8 cellular contexts compared by ENCODE assay signal in the genomic region with DNA sequence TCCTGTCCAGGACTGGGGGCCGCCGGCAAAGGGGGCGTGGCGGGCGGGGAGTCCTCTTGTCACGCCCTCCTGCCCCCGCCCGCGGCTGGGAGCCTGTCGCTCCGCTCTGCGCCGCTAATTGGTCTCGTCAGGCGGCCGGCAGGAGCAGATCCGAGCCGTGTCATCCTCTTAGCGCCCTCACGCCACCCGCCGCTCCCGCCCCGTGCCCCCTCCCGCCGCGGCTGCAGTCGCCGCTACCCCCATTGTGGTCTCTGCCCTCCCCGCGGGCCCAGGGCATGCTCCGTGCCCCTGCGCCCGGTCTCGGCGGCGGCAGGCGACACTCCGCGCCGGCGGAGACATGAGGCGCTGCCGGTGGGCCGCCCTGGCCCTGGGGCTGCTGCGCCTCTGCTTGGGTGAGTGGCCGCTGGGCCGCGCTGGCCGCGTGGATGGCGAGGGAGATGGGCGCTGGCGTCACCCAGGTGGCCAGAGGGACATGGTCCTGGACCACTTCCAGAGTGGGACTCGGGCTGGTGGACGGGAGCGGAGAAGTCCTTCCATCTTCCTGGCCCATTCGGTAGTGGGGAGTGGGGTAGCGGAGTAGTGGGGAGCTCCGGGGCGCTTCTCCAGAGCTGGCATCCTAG. TPM values are rescaled to one million over a fixed set of nuclear protein-coding genes. Genes with fewer than 3 reads are reported as not detected.
DNase-seq lines count a peak whose midpoint lies in the region; ATAC-seq, FAIRE-seq and TF ChIP-seq lines count a peak whose summit lies in the region.

A gene (plus strand): TSS at position 114 of the 620 bp plus-strand sequence. CDS start 224 bp downstream, at position 338.

- no peaks in the 10 kb centered on the region for H4K20me1 ChIP-seq in keratinocyte (ENCODE audit: control insufficient read depth, extremely low read depth, insufficient read depth, low read length)

- peaks cover 14% of the 10 kb centered on the region for H3K4me1 ChIP-seq in keratinocyte (ENCODE audit: control insufficient read depth, extremely low read depth, insufficient read depth, low read length)

- H3K4me3 ChIP-seq in keratinocyte (ENCODE audit: control insufficient read depth in 2 of 3, extremely low read depth in 1 of 3, insufficient read depth in 2 of 3, low read depth in 1 of 3, low read length in 3 of 3): peak within 1 kb of the TSS; percentile 28 to 60 (median 57)

- H3K79me2 ChIP-seq in keratinocyte (ENCODE audit: control insufficient read depth, insufficient read depth, low read length): no peaks in the 10 kb centered on the region

- H3K27ac Mint-ChIP-seq in activated naive CD8-positive, alpha-beta T cell treated with anti-CD3 and anti-CD28 coated beads, Interleukin-2, amount 10 ng/mL, durations not matched to agents 7 days and 5 days: no peak within 1 kb of the TSS
- no peak within 1 kb of the TSS for H3K27ac Mint-ChIP-seq in Calu3 (ENCODE audit: unreplicated experiment)

- H3K4me1 Mint-ChIP-seq in activated naive CD8-positive, alpha-beta T cell treated with anti-CD3 and anti-CD28 coated beads, Interleukin-2, amount 10 ng/mL, durations not matched to agents 7 days and 5 days: peaks cover 11% of the 10 kb centered on the region
- H3K4me1 Mint-ChIP-seq in Calu3 (ENCODE audit: low read depth, unreplicated experiment): no peaks in the 10 kb centered on the region

- peak; percentile 77 for ATAC-seq in HG02870 (IDR thresholded peaks at IDR 0.05; ENCODE audit: unreplicated experiment)
- ATAC-seq in activated naive CD8-positive, alpha-beta T cell treated with anti-CD3 and anti-CD28 coated beads, Interleukin-2, amount 10 ng/mL, durations not matched to agents 7 days and 5 days (ENCODE audit: low read depth): peak; percentile 72

- no TSS peak for BruUV-seq in Calu3 (replicated peaks; lab: Mats Ljungman, UMichigan)

- dilution Hi-C loops in keratinocyte (cut with MboI; ENCODE audit: extremely low pct_ligation_motif_present, low sequenced_read_pairs): no loop called here

- peaks cover 52% of the 10 kb centered on the region for H3K27me3 ChIP-seq in keratinocyte (ENCODE audit: control insufficient read depth, extremely low read depth, insufficient read depth, low read length)

- H3K4me2 ChIP-seq in keratinocyte (ENCODE audit: control insufficient read depth, extremely low read depth, insufficient read depth, low read depth, low read length): peak within 1 kb of the TSS; percentile 76

- no peaks in the 10 kb centered on the region for H3K36me3 Mint-ChIP-seq in activated naive CD8-positive, alpha-beta T cell treated with anti-CD3 and anti-CD28 coated beads, Interleukin-2, amount 10 ng/mL, durations not matched to agents 7 days and 5 days
- H3K36me3 Mint-ChIP-seq in Calu3 (ENCODE audit: insufficient read depth, unreplicated experiment): no peaks in the 10 kb centered on the region

- H3K9me1 ChIP-seq in keratinocyte (ENCODE audit: control insufficient read depth, extremely low read depth, insufficient read depth, low read length): no peaks in the 10 kb centered on the region

- no peaks in the 10 kb centered on the region for H3K9me3 ChIP-seq in keratinocyte (ENCODE audit: control insufficient read depth, low read depth, low read length)

- H3K27me3 Mint-ChIP-seq in activated naive CD8-positive, alpha-beta T cell treated with anti-CD3 and anti-CD28 coated beads, Interleukin-2, amount 10 ng/mL, durations not matched to agents 7 days and 5 days: peaks cover 43% of the 10 kb centered on the region
- H3K27me3 Mint-ChIP-seq in Calu3 (ENCODE audit: unreplicated experiment): peaks cover 83% of the 10 kb centered on the region

- no peak for FAIRE-seq in keratinocyte (lab: Jason Lieb, UNC)

- CTCF ChIA-PET in Calu3 (lab: Charles Lee): no interaction called here

- no peaks in the 10 kb centered on the region for H3K36me3 ChIP-seq in keratinocyte (ENCODE audit: control insufficient read depth in 2 of 2, extremely low read depth in 1 of 2, insufficient read depth in 2 of 2, low read length in 2 of 2)

- no peaks in the 10 kb centered on the region for H3K9me3 Mint-ChIP-seq in activated naive CD8-positive, alpha-beta T cell treated with anti-CD3 and anti-CD28 coated beads, Interleukin-2, amount 10 ng/mL, durations not matched to agents 7 days and 5 days
- no peaks in the 10 kb centered on the region for H3K9me3 Mint-ChIP-seq in Calu3 (ENCODE audit: low read depth, unreplicated experiment)

- intact Hi-C loops in Calu3 (cut with micrococcal nuclease; ENCODE audit: unreplicated experiment): no loop called here

- H2AFZ ChIP-seq in keratinocyte (ENCODE audit: control insufficient read depth, low read length): peak within 1 kb of the TSS; percentile 65

- POLR2A ChIA-PET in activated naive CD8-positive, alpha-beta T cell treated with anti-CD3 and anti-CD28 coated beads, Interleukin-2, amount 10 ng/mL, durations not matched to agents 7 days and 5 days (lab: Charles Lee): interaction anchor here (0.7 kb wide), 1 partner anchor 17 kb away, joined by 3 read pairs; no protein-coding TSS in a partner anchor

- DNase-seq in NCI-H524 (lab: John Stamatoyannopoulos, UW): peak; percentile 14 to 43
- DNase-seq in NCI-H524 treated with DMSO at 0.1 percent for 48 hours (lab: John Stamatoyannopoulos, UW): no peak
- DNase-seq in NOMO-1 (lab: John Stamatoyannopoulos, UW; ENCODE audit: unreplicated experiment in 2 of 2): peak; percentile 60 to 77
- peak; percentile 64 for DNase-seq in activated naive CD8-positive, alpha-beta T cell treated with anti-CD3 and anti-CD28 coated beads, Interleukin-2, amount 10 ng/mL, durations not matched to agents 7 days and 5 days
- DNase-seq in keratinocyte (ENCODE audit: low read depth, low spot score): no peak
- DNase-seq in stimulated activated CD4-positive, alpha-beta T cell treated with anti-CD3 and anti-CD28 coated beads, Interleukin-4, amount 100 ng/mL, for 1 hour: peak; percentile 52
- DNase-seq in Calu3: no peak

- no peak within 1 kb of the TSS for H3K27ac ChIP-seq in keratinocyte (ENCODE audit: control insufficient read depth, insufficient read depth, low read length)

- TF ChIP-seq CTCF in keratinocyte (optimal IDR thresholded peaks at IDR 0.05 in 1 of 3, IDR thresholded peaks at IDR 0.05 in 1 of 3, conservative IDR thresholded peaks at IDR 0.05 in 1 of 3; ENCODE audit: extremely low read depth in 1 of 3, insufficient read depth in 2 of 3, low read length in 3 of 3) (no peak), Calu3 (IDR thresholded peaks at IDR 0.05; ENCODE audit: unreplicated experiment) (no peak)

- peak within 1 kb of the TSS; percentile 22 for H3K9ac ChIP-seq in keratinocyte (ENCODE audit: control insufficient read depth, extremely low read depth, insufficient read depth, low read length)

- H3K4me3 Mint-ChIP-seq in activated naive CD8-positive, alpha-beta T cell treated with anti-CD3 and anti-CD28 coated beads, Interleukin-2, amount 10 ng/mL, durations not matched to agents 7 days and 5 days: peak within 1 kb of the TSS; percentile 57
- no peak within 1 kb of the TSS for H3K4me3 Mint-ChIP-seq in Calu3 (ENCODE audit: low read depth, unreplicated experiment)

RNA-seq across cellular contexts. Expression of the gene that starts here (rescaled TPM):
- 1 to 10 TPM; 1.7 to 3.5 TPM for total RNA-seq in activated naive CD8-positive, alpha-beta T cell treated with anti-CD3 and anti-CD28 coated beads, Interleukin-2, amount 10 ng/mL, durations not matched to agents 7 days and 5 days
- 1.4 to 5.7 TPM (median 5.2 TPM) in 3 replicates for polyA plus RNA-seq in keratinocyte
- polyA plus RNA-seq in keratinocyte (2011; ENCODE audit: low read depth): 2.4 TPM
- 0.69 and 0.84 TPM in 2 replicates for polyA plus RNA-seq in keratinocyte (2011; cell fraction: cytosol; rRNA removed)
- polyA plus RNA-seq in keratinocyte (2011; cell fraction: nucleus; rRNA removed): 11.6 and 14.0 TPM in 2 replicates
- 0.95 and 4.7 TPM in 2 replicates for polyA plus RNA-seq in keratinocyte (2012; ENCODE audit: low replicate concordance)
- 2.4 to 3.6 TPM (median 2.9 TPM) in 3 replicates for polyA minus RNA-seq in keratinocyte
- 0.77 TPM for polyA minus RNA-seq in keratinocyte (2011; cell fraction: cytosol; rRNA and poly(A)+ RNA removed)
- 2.6 and 5.2 TPM in 2 replicates for polyA minus RNA-seq in keratinocyte (2011; cell fraction: nucleus; rRNA and poly(A)+ RNA removed)
- not detected in 2 replicates for total RNA-seq in Calu3 (2022)

Comparison
In these comparisons a context has a peak if more than half of its experiments do, and no peak if none do; other contexts are left out.
1. DNase-seq: peak in NCI-H524 (2 of 2), NOMO-1 (2 of 2), activated naive CD8-positive, alpha-beta T cell treated with anti-CD3 and anti-CD28 coated beads, Interleukin-2, amount 10 ng/mL, durations not matched to agents 7 days and 5 days (single experiment) and stimulated activated CD4-positive, alpha-beta T cell treated with anti-CD3 and anti-CD28 coated beads, Interleukin-4, amount 100 ng/mL, for 1 hour (single experiment); none in NCI-H524 treated with DMSO at 0.1 percent for 48 hours (single experiment), keratinocyte (single experiment) and Calu3 (single experiment).